Comparison of ENCODE assay signal across 18 cellular contexts in the genomic region with DNA sequence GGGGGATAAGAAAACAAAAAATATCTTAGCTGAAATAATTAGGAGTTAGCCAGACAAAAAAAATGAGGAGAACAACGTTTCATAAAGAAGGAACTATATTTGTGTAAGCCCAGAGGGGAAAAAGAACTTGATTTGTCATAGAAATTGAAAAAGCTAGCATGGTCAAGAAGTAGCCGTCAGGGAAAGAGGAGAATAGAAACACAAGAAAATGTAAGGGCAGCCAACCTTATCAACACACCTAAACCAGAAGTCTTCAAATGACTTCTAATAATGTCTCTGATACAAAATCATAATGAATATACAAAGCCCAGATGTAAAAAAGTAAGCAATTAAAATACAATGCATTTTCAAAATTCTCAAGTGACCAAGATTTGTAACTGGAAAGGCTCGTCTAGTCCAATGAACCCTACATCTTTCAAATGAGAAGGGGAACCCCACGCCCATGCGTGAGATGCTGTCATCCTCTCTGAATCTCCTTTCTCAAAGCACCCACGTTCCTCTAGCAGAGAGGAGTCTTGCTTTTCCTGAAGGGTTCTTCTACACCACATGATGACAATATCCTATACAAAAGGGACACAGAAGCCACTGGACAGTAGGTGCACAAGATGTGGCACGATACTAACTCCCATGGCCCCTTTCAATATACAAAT.
DNase-seq lines count a peak whose midpoint lies in the region; ATAC-seq and TF ChIP-seq lines count a peak whose summit lies in the region.
"Had no signal": no experiment of that assay in that cellular context is flagged by ENCODE, and none has a peak within 500 bp of the region (broad histone marks: within the 10 kb centered on the region; RNA-seq: fewer than 3 reads in every experiment).

No MANE protein-coding gene starts in this region.

- H3K36me3 Mint-ChIP-seq in memory B cell = peaks cover 9% of the 10 kb centered on the region

- no peaks in the 10 kb centered on the region for H4K20me1 ChIP-seq in PC-9 (ENCODE audit: insufficient read depth)

- BruUV-seq in PC-9 (replicated peaks; lab: Mats Ljungman, UMichigan) = no TSS peak

- H3K36me3 ChIP-seq in PC-9 (ENCODE audit: low read depth) = no peaks in the 10 kb centered on the region
- H3K36me3 ChIP-seq in breast epithelium = no peaks in the 10 kb centered on the region
- H3K36me3 ChIP-seq: gastrocnemius medialis had no signal

- H3K9me3 Mint-ChIP-seq in memory B cell = no peaks in the 10 kb centered on the region

- TF ChIP-seq POLR2A in breast epithelium (IDR thresholded peaks at IDR 0.05) = no peak

- CTCF ChIA-PET in PC-9 (lab: Charles Lee) = no interaction called here

- H3K4me2 ChIP-seq in PC-9 = no peak overlapping the region

- H3K9me3 ChIP-seq in PC-9 (ENCODE audit: insufficient read depth, low read depth) (no peaks in the 10 kb centered on the region), breast epithelium (peaks cover 0 to 3% of the 10 kb centered on the region in 2 donors)
- H3K9me3 ChIP-seq: gastrocnemius medialis, psoas muscle, testis had no signal

- no peaks in the 10 kb centered on the region for H3K27me3 Mint-ChIP-seq in memory B cell

- H3K27ac ChIP-seq in PC-9 (no peak overlapping the region), breast epithelium (no peak overlapping the region)
- H3K27ac ChIP-seq: gastrocnemius medialis, psoas muscle, skin epidermis, testis had no signal

- H3K27me3 ChIP-seq in PC-9 (ENCODE audit: insufficient read depth, low read depth) (no peaks in the 10 kb centered on the region), breast epithelium (no peaks in the 10 kb centered on the region)
- H3K27me3 ChIP-seq: gastrocnemius medialis, testis had no signal

- intact Hi-C loops in PC-9 (cut with micrococcal nuclease; ENCODE audit: unreplicated experiment) = no loop called here
- intact Hi-C loops in breast epithelium (cut with DNase I; ENCODE audit: low total_unique reads) = no loop called here

- no peak overlapping the region for H2AFZ ChIP-seq in PC-9

- H3F3A ChIP-seq in PC-9 (ENCODE audit: insufficient read depth, low read depth) = no peaks in the 10 kb centered on the region

- POLR2A ChIA-PET in PC-9 (lab: Charles Lee; ENCODE audit: unreplicated experiment) = interaction anchor here (0.7 kb wide), 1 partner anchor 95 kb away, joined by 4 read pairs; no protein-coding TSS in a partner anchor

- H3K4me1 Mint-ChIP-seq in memory B cell = peaks cover 15% of the 10 kb centered on the region

- ATAC-seq in GM19023 (IDR thresholded peaks at IDR 0.05; ENCODE audit: unreplicated experiment) (peak; percentile 72), GM21723 (IDR thresholded peaks at IDR 0.05; ENCODE audit: unreplicated experiment) (peak; percentile 86), HG03095 (IDR thresholded peaks at IDR 0.05; ENCODE audit: unreplicated experiment) (peak; percentile 86), memory B cell (ENCODE audit: low read depth) (peak; percentile 47), esophagus mucosa (no peak)
- ATAC-seq: gastrocnemius medialis, left cardiac atrium, psoas muscle had no signal

- no peak overlapping the region for H3K27ac Mint-ChIP-seq in memory B cell

- no peak for DNase-seq in memory B cell (ENCODE audit: low spot score in 2 of 2)
- DNase-seq in PC-9 = no peak
- no peak for DNase-seq in NCI-H524 treated with DMSO at 0.1 percent for 48 hours (lab: John Stamatoyannopoulos, UW)
- DNase-seq in breast epithelium (ENCODE audit: low spot score in 2 of 2) = no peak
- DNase-seq: activated CD4-positive, alpha-beta T cell treated with anti-CD3 and anti-CD28 coated beads for 48 hours; activated effector memory CD4-positive, alpha-beta T cell treated with Interleukin-2 at 50 U/mL for 16 hours; caudate nucleus; gastrocnemius medialis; left cardiac atrium; NCI-H1436 treated with DMSO at 0.1 percent for 48 hours; psoas muscle; SW 1271; testis had no signal

- no peaks in the 10 kb centered on the region for H3K79me2 ChIP-seq in PC-9 (ENCODE audit: low read depth)

- H3K4me3 Mint-ChIP-seq in memory B cell = no peak overlapping the region

- TF ChIP-seq CTCF in PC-9 (conservative IDR thresholded peaks at IDR 0.05) (no peak), breast epithelium (IDR thresholded peaks at IDR 0.05) (no peak)

- H3K4me1 ChIP-seq in PC-9 (replicated peaks; ENCODE audit: insufficient read depth) = no peaks in the 10 kb centered on the region
- H3K4me1 ChIP-seq in breast epithelium = no peaks in the 10 kb centered on the region
- H3K4me1 ChIP-seq: psoas muscle, testis had no signal

- H3K4me3 ChIP-seq in PC-9 = no peak overlapping the region
- no peak overlapping the region for H3K4me3 ChIP-seq in breast epithelium
- H3K4me3 ChIP-seq: gastrocnemius medialis, psoas muscle, skin epidermis, testis had no signal

- H3K9me2 ChIP-seq in PC-9 (ENCODE audit: insufficient read depth) = no peaks in the 10 kb centered on the region; the same call in 1 of the 2 replicates
